ENCODE assay signal across 9 cellular contexts in the genomic region with DNA sequence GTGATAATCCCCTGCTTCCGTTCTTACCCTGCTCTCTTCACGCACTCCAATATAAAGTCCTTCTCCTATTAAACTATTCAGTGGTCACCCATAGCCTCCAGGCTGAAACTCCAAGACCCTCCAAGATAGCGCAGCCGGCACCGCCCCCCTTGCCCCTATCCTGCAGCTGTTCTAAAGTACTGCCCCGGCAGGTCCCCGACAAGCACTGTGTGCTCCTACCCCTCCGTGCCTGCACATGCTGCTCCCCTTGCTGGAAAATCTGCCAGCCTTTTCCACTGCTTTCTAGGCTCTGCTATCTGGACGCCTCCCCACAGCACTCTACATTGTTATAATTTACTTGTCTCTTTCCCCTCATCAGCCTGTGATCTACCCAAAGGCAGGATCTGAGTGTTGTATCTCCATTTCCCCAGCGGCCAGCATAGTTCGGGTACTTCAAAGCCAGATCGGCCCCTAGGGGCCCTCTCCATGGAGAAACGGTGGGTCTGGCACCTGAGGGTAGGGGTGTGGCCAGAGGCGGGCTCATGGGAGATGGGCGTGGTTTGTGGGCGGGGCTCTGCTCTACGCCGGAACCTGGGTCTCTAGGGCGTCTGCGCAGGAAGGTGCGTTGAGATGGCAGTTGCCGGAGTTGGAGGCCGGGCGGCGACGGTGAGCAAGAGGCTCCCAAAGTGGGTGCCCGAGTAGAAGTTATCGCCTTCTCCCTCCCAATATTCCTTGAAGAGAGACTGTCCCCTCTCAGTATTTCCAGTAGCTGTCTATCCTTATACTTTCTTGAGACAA.
A peak's percentile ranks its signal among the peaks of the same experiment; 100 is the strongest.
DNase-seq lines count a peak whose midpoint lies in the region; ATAC-seq, FAIRE-seq and TF ChIP-seq lines count a peak whose summit lies in the region.
"Had no signal": no experiment of that assay in that cellular context is flagged by ENCODE, and none has a peak within 500 bp of the region (broad histone marks: within the 10 kb centered on the region; RNA-seq: fewer than 3 reads in every experiment).

No MANE protein-coding gene starts in this region.

- FAIRE-seq in kidney (lab: Jason Lieb, UNC) = no peak

- H3K4me1 Mint-ChIP-seq in activated naive CD4-positive, alpha-beta T cell treated with anti-CD3 and anti-CD28 coated beads, Interleukin-2, amount 50 U/mL, for 24 hours = no peaks in the 10 kb centered on the region

- no peaks in the 10 kb centered on the region for H3K4me1 ChIP-seq in kidney (ENCODE audit: control insufficient read depth in 1 of 2, insufficient read depth in 1 of 2, low read depth in 1 of 2, low read length in 2 of 2)

- no peaks in the 10 kb centered on the region for H3K9me3 Mint-ChIP-seq in activated naive CD4-positive, alpha-beta T cell treated with anti-CD3 and anti-CD28 coated beads, Interleukin-2, amount 50 U/mL, for 24 hours

- intact Hi-C loops in kidney (cut with DNase I) = no loop called here

- H3K27ac ChIP-seq in kidney (ENCODE audit: low read depth in 2 of 2, low read length in 2 of 2) = no peak overlapping the region
- H3K27ac ChIP-seq: HL-60 had no signal

- H3K4me3 ChIP-seq in kidney (ENCODE audit: low read length in 2 of 2) = peak overlapping the region in 1 of 2 donors; percentile 40

- H3K27ac Mint-ChIP-seq in activated naive CD4-positive, alpha-beta T cell treated with anti-CD3 and anti-CD28 coated beads, Interleukin-2, amount 50 U/mL, for 24 hours = no peak overlapping the region

- no peak for TF ChIP-seq CTCF in kidney (IDR thresholded peaks at IDR 0.05; ENCODE audit: borderline replicate concordance, extremely low read depth, insufficient read depth)

- H3K36me3 Mint-ChIP-seq in activated naive CD4-positive, alpha-beta T cell treated with anti-CD3 and anti-CD28 coated beads, Interleukin-2, amount 50 U/mL, for 24 hours = no peaks in the 10 kb centered on the region

- H3K27me3 Mint-ChIP-seq in activated naive CD4-positive, alpha-beta T cell treated with anti-CD3 and anti-CD28 coated beads, Interleukin-2, amount 50 U/mL, for 24 hours = peaks cover 13% of the 10 kb centered on the region

- no peaks in the 10 kb centered on the region for H3K9me3 ChIP-seq in kidney (ENCODE audit: control insufficient read depth in 1 of 2, low read length in 2 of 2)

- ATAC-seq in HG02973 (IDR thresholded peaks at IDR 0.05; ENCODE audit: unreplicated experiment) = no peak

- peak overlapping the region; percentile 47 for H3K4me3 Mint-ChIP-seq in activated naive CD4-positive, alpha-beta T cell treated with anti-CD3 and anti-CD28 coated beads, Interleukin-2, amount 50 U/mL, for 24 hours

- peaks cover 10 to 15% of the 10 kb centered on the region in 2 donors for H3K36me3 ChIP-seq in kidney (ENCODE audit: control insufficient read depth in 1 of 2, insufficient read depth in 2 of 2, low read length in 2 of 2)

- DNase-seq in NOMO-1 treated with DMSO at 0.1 percent for 48 hours (lab: John Stamatoyannopoulos, UW; ENCODE audit: unreplicated experiment) = peak; percentile 10
- DNase-seq in iPS-NIHi11 (ENCODE audit: low spot score) = peak; percentile 92
- DNase-seq in stimulated activated CD4-positive, alpha-beta T cell treated with anti-CD3 and anti-CD28 coated beads, TNF-alpha, amount 100 ng/mL, for 48 hours (ENCODE audit: low read depth in 3 of 3) = peak; percentile 7 to 43 (median 16)
- no peak for DNase-seq in kidney
- DNase-seq in NCI-H226 = no peak
- no peak for DNase-seq in COLO829 (ENCODE audit: low spot score)

- H3K9ac ChIP-seq in kidney (ENCODE audit: low read length in 2 of 2) = no peak overlapping the region

Comparison
In these comparisons a context has a peak if more than half of its experiments do, and no peak if none do; other contexts are left out.
1. DNase-seq: peak in NOMO-1 treated with DMSO at 0.1 percent for 48 hours (single experiment), iPS-NIHi11 (single experiment) and stimulated activated CD4-positive, alpha-beta T cell treated with anti-CD3 and anti-CD28 coated beads, TNF-alpha, amount 100 ng/mL, for 48 hours (3 of 3); none in kidney (single experiment), NCI-H226 (single experiment) and COLO829 (single experiment).